Comparison of ENCODE assay signal across 13 cellular contexts in genomic region chr17:72270530-72270929, GRCh38.
DNase-seq lines count a peak whose midpoint lies in the region; ATAC-seq, FAIRE-seq and TF ChIP-seq lines count a peak whose summit lies in the region.
"Had no signal": no experiment of that assay in that cellular context is flagged by ENCODE, and none has a peak within 500 bp of the region (broad histone marks: within the 10 kb centered on the region; RNA-seq: fewer than 3 reads in every experiment).

No MANE protein-coding gene starts in this region.

- H3K4me3 ChIP-seq in AG09309 (ENCODE audit: control insufficient read depth, low read depth, low read length) = no peak overlapping the region
- H3K4me3 ChIP-seq in SJCRH30 = no peak overlapping the region
- H3K4me3 ChIP-seq in coronary artery = no peak overlapping the region

- peak; percentile 68 for FAIRE-seq in islet of Langerhans (lab: Jason Lieb, UNC)
- FAIRE-seq: GM12891 had no signal

- H3K27ac ChIP-seq in SJCRH30 (no peak overlapping the region), coronary artery (no peak overlapping the region)

- H3K4me1 ChIP-seq in SJCRH30 = no peaks in the 10 kb centered on the region; the same call in 1 of the 2 replicates

- no peak for ATAC-seq in GM18520 (IDR thresholded peaks at IDR 0.05; ENCODE audit: unreplicated experiment)

- no peak for TF ChIP-seq CTCF in AG09309 (IDR thresholded peaks at IDR 0.05; ENCODE audit: control insufficient read depth, insufficient read depth, low read depth, low read length, missing control alignments)
- TF ChIP-seq CTCF in coronary artery (IDR thresholded peaks at IDR 0.05) = no peak

- DNase-seq in AG09309 (ENCODE audit: low read depth) (peak; percentile 3), NCI-H1105 (lab: John Stamatoyannopoulos, UW) (peak; percentile 70), SJCRH30 (peak; percentile 17 to 41), coronary artery (ENCODE audit: low spot score) (no peak), SIG-M5 treated with dmso at 0.1 percent for 504 hours (lab: John Stamatoyannopoulos, UW; ENCODE audit: unreplicated experiment) (no peak), NCI-H524 (lab: John Stamatoyannopoulos, UW) (no peak)
- DNase-seq: activated effector memory CD4-positive, alpha-beta T cell treated with anti-CD3 and anti-CD28 coated beads, Interleukin-2, amount 50 U/mL, for 16 hours; effector CD8-positive, alpha-beta T cell; islet precursor cell; stimulated activated naive CD4-positive, alpha-beta T cell treated with Interleukin-2 at 50 U/mL for 16 hours had no signal

- no peaks in the 10 kb centered on the region for H3K36me3 ChIP-seq in SJCRH30

- no peaks in the 10 kb centered on the region for H3K27me3 ChIP-seq in SJCRH30

- H3K9me3 ChIP-seq in SJCRH30 (replicated peaks) = no peaks in the 10 kb centered on the region

Comparison
In these comparisons a context has a peak if more than half of its experiments do, and no peak if none do; other contexts are left out.
1. DNase-seq: peak in AG09309 (single experiment), NCI-H1105 (single experiment) and SJCRH30 (2 of 2); none in coronary artery (single experiment), SIG-M5 treated with dmso at 0.1 percent for 504 hours (single experiment) and NCI-H524 (0 of 2).